Comparison of ENCODE assay signal across 8 cellular contexts in the genomic region with DNA sequence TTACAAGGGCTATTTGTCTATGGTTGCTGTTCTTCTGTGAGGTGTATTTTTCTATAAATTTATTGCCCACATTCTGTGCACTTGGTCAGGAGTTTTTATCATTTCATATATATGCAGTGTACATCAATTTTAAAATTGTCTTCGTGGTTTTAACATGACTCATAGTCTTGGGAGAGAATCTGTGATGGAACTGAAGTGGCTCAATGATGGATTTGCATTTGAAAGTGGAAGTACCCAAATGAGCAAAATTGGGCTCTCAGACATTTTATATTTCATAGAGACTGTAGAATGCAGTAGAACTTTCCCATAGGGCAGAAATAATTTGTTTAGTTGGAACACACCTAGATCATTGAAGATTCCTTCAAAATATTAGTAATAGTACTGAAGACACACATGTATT. TPM values are rescaled to one million over a fixed set of nuclear protein-coding genes. Genes with fewer than 3 reads are reported as not detected.
DNase-seq lines count a peak whose midpoint lies in the region; ATAC-seq and TF ChIP-seq lines count a peak whose summit lies in the region.

No MANE protein-coding gene starts in this region.

- no peak for DNase-seq in CD14-positive monocyte (ENCODE audit: low spot score)
- peak; percentile 52 for DNase-seq in GM20000 (ENCODE audit: low spot score)
- no peak for DNase-seq in activated naive CD8-positive, alpha-beta T cell treated with anti-CD3 and anti-CD28 coated beads, Interleukin-2, amount 10 ng/mL, durations not matched to agents 7 days and 5 days
- DNase-seq in DMS153 (lab: John Stamatoyannopoulos, UW): no peak
- DNase-seq in NCI-H2081 (lab: John Stamatoyannopoulos, UW): no peak
- DNase-seq in NCI-H1417 treated with DMSO at 0.1 percent for 48 hours (lab: John Stamatoyannopoulos, UW): no peak
- no peak for DNase-seq in NCI-H748 treated with DMSO at 0.1 percent for 48 hours (lab: John Stamatoyannopoulos, UW)

- peaks cover 11 to 14% of the 10 kb centered on the region in 2 donors for H3K36me3 Mint-ChIP-seq in CD14-positive monocyte
- peaks cover 11% of the 10 kb centered on the region for H3K36me3 Mint-ChIP-seq in activated naive CD8-positive, alpha-beta T cell treated with anti-CD3 and anti-CD28 coated beads, Interleukin-2, amount 10 ng/mL, durations not matched to agents 7 days and 5 days

- H3K4me3 Mint-ChIP-seq in CD14-positive monocyte: peak overlapping the region; percentile 4 to 54
- peak overlapping the region; percentile 39 for H3K4me3 Mint-ChIP-seq in activated naive CD8-positive, alpha-beta T cell treated with anti-CD3 and anti-CD28 coated beads, Interleukin-2, amount 10 ng/mL, durations not matched to agents 7 days and 5 days

- peaks cover 33% of the 10 kb centered on the region for H3K4me1 Mint-ChIP-seq in CD14-positive monocyte
- peaks cover 24% of the 10 kb centered on the region for H3K4me1 Mint-ChIP-seq in activated naive CD8-positive, alpha-beta T cell treated with anti-CD3 and anti-CD28 coated beads, Interleukin-2, amount 10 ng/mL, durations not matched to agents 7 days and 5 days

- no peaks in the 10 kb centered on the region for H3K9me3 Mint-ChIP-seq in CD14-positive monocyte
- no peaks in the 10 kb centered on the region for H3K9me3 Mint-ChIP-seq in activated naive CD8-positive, alpha-beta T cell treated with anti-CD3 and anti-CD28 coated beads, Interleukin-2, amount 10 ng/mL, durations not matched to agents 7 days and 5 days

- no peaks in the 10 kb centered on the region for H3K27me3 Mint-ChIP-seq in CD14-positive monocyte (ENCODE audit: low read depth in 3 of 3)
- H3K27me3 Mint-ChIP-seq in activated naive CD8-positive, alpha-beta T cell treated with anti-CD3 and anti-CD28 coated beads, Interleukin-2, amount 10 ng/mL, durations not matched to agents 7 days and 5 days: no peaks in the 10 kb centered on the region

- intact Hi-C loops in CD14-positive monocyte (cut with micrococcal nuclease): no loop called here

- no peak for TF ChIP-seq CTCF in CD14-positive monocyte (IDR thresholded peaks at IDR 0.05)
- TF ChIP-seq CTCF in GM20000 (IDR thresholded peaks at IDR 0.05; ENCODE audit: extremely low read depth, missing control alignments): no peak

- ATAC-seq in HG03565 (IDR thresholded peaks at IDR 0.05; ENCODE audit: unreplicated experiment): peak; percentile 36
- no peak for ATAC-seq in activated naive CD8-positive, alpha-beta T cell treated with anti-CD3 and anti-CD28 coated beads, Interleukin-2, amount 10 ng/mL, durations not matched to agents 7 days and 5 days (ENCODE audit: low read depth)

- peak overlapping the region; percentile 71 to 99 (median 98) for H3K27ac Mint-ChIP-seq in CD14-positive monocyte
- H3K27ac Mint-ChIP-seq in activated naive CD8-positive, alpha-beta T cell treated with anti-CD3 and anti-CD28 coated beads, Interleukin-2, amount 10 ng/mL, durations not matched to agents 7 days and 5 days: no peak overlapping the region

- POLR2A ChIA-PET in activated naive CD8-positive, alpha-beta T cell treated with anti-CD3 and anti-CD28 coated beads, Interleukin-2, amount 10 ng/mL, durations not matched to agents 7 days and 5 days (lab: Charles Lee): no interaction called here

RNA-seq across cellular contexts. Expression of gene SCFD1, which starts 1.9 kb away (rescaled TPM):
- polyA plus RNA-seq in CD14-positive monocyte: 10 to 100 TPM; 44.9 to 64.1 TPM
- 10 to 100 TPM; 52.3 to 60.9 TPM for total RNA-seq in activated naive CD8-positive, alpha-beta T cell treated with anti-CD3 and anti-CD28 coated beads, Interleukin-2, amount 10 ng/mL, durations not matched to agents 7 days and 5 days
